1 cellular context compared by ENCODE assay signal in the genomic region with DNA sequence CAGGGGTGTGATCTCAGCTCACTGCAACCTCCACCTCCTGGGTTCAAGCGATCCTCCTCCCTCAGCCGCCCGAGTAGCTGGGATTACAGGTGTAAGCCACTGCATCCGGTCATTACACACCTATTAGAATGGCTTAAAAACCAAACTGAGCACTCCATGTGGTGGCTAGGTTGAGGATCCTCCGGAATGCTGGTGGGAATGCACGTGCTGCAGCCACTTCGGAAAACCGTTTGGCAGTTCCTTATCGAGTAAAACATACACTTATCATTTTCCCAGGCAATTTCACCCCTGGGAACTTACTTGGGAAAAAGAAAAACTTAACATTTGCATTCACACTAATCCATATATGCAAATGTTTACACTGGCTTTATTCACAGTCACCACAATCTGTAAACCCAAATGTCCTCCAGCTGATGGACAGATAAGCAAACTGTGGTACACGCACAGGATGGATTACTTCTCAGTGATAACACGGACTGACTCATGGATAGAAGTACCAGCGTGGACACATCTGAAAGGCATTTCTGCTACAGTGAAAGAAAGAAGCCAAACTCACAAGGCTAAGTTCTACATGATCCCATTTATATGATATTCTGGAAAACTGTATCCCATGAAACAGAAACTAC.
TF ChIP-seq lines count a peak whose summit lies in the region.

No MANE protein-coding gene starts in this region.

TF ChIP-seq in K562, 482 proteins besides CTCF, POLR2A, EP300 and RAD21 (continued from another document and continues in another):
- TF ChIP-seq, protein P1, sequence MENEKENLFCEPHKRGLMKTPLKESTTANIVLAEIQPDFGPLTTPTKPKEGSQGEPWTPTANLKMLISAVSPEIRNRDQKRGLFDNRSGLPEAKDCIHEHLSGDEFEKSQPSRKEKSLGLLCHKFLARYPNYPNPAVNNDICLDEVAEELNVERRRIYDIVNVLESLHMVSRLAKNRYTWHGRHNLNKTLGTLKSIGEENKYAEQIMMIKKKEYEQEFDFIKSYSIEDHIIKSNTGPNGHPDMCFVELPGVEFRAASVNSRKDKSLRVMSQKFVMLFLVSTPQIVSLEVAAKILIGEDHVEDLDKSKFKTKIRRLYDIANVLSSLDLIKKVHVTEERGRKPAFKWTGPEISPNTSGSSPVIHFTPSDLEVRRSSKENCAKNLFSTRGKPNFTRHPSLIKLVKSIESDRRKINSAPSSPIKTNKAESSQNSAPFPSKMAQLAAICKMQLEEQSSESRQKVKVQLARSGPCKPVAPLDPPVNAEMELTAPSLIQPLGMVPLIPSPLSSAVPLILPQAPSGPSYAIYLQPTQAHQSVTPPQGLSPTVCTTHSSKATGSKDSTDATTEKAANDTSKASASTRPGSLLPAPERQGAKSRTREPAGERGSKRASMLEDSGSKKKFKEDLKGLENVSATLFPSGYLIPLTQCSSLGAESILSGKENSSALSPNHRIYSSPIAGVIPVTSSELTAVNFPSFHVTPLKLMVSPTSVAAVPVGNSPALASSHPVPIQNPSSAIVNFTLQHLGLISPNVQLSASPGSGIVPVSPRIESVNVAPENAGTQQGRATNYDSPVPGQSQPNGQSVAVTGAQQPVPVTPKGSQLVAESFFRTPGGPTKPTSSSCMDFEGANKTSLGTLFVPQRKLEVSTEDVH (IDR thresholded peaks at IDR 0.05; ENCODE audit: low read depth, partially characterized antibody), result no peak
- TF ChIP-seq FOXA1 (IDR thresholded peaks at IDR 0.05; ENCODE audit: borderline replicate concordance), result no peak
- TF ChIP-seq ATF1 (CRISPR knock-in tag; IDR thresholded peaks at IDR 0.05), result no peak
- TF ChIP-seq ATF1 (tag; IDR thresholded peaks at IDR 0.05), result 0 out of 2 replicates have a peak, but pooled peaks have one; percentile 7
- TF ChIP-seq FOSL1 (tag; conservative IDR thresholded peaks at IDR 0.05), result peak; percentile 96
- no peak for TF ChIP-seq GTF2A2 (tag; IDR thresholded peaks at IDR 0.05)
- TF ChIP-seq ARID4B (CRISPR knock-in tag; IDR thresholded peaks at IDR 0.05), result no peak
- TF ChIP-seq TGIF2 (CRISPR knock-in tag; IDR thresholded peaks at IDR 0.05), result no peak
- TF ChIP-seq, protein P2, sequence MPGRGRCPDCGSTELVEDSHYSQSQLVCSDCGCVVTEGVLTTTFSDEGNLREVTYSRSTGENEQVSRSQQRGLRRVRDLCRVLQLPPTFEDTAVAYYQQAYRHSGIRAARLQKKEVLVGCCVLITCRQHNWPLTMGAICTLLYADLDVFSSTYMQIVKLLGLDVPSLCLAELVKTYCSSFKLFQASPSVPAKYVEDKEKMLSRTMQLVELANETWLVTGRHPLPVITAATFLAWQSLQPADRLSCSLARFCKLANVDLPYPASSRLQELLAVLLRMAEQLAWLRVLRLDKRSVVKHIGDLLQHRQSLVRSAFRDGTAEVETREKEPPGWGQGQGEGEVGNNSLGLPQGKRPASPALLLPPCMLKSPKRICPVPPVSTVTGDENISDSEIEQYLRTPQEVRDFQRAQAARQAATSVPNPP (IDR thresholded peaks at IDR 0.05; ENCODE audit: borderline replicate concordance, insufficient read depth, insufficient read length), result no peak
- TF ChIP-seq HNRNPL (IDR thresholded peaks at IDR 0.05; ENCODE audit: low read depth, low read length), result no peak
- TF ChIP-seq, protein P3, sequence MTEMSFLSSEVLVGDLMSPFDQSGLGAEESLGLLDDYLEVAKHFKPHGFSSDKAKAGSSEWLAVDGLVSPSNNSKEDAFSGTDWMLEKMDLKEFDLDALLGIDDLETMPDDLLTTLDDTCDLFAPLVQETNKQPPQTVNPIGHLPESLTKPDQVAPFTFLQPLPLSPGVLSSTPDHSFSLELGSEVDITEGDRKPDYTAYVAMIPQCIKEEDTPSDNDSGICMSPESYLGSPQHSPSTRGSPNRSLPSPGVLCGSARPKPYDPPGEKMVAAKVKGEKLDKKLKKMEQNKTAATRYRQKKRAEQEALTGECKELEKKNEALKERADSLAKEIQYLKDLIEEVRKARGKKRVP (CRISPR knock-in tag; IDR thresholded peaks at IDR 0.05), result no peak
- TF ChIP-seq MED1 (CRISPR knock-in tag; IDR thresholded peaks at IDR 0.05; ENCODE audit: borderline replicate concordance), result no peak
- TF ChIP-seq SETDB1 (IDR thresholded peaks at IDR 0.05; ENCODE audit: low read length), result no peak
- TF ChIP-seq DACH1 (IDR thresholded peaks at IDR 0.05; ENCODE audit: partially characterized antibody), result no peak
- no peak for TF ChIP-seq BRD4 (IDR thresholded peaks at IDR 0.05)
- TF ChIP-seq ZNF212 (CRISPR knock-in tag; IDR thresholded peaks at IDR 0.05), result no peak
- TF ChIP-seq YY1 (IDR thresholded peaks at IDR 0.05; ENCODE audit: borderline replicate concordance in 1 of 3, control insufficient read depth in 1 of 3, extremely low read depth in 1 of 3, insufficient read depth in 3 of 3, insufficient read length in 1 of 3, insufficient replicate concordance in 2 of 3, low read depth in 1 of 3, low read length in 2 of 3), result no peak
- TF ChIP-seq HNRNPK (IDR thresholded peaks at IDR 0.05; ENCODE audit: low read depth, low read length, poor library complexity, severe bottlenecking), result no peak
- no peak for TF ChIP-seq RBBP5 (IDR thresholded peaks at IDR 0.05; ENCODE audit: borderline replicate concordance, insufficient read depth, low read length, poor library complexity, severe bottlenecking)
- TF ChIP-seq FOXA3 (CRISPR knock-in tag; conservative IDR thresholded peaks at IDR 0.05 in 1 of 2, IDR thresholded peaks at IDR 0.05 in 1 of 2), result no peak
- TF ChIP-seq ZKSCAN1 (IDR thresholded peaks at IDR 0.05; ENCODE audit: low read depth, low read length), result no peak
- TF ChIP-seq RBM25 (IDR thresholded peaks at IDR 0.05; ENCODE audit: low read depth, low read length, severe bottlenecking), result no peak
- no peak for TF ChIP-seq HDAC6 (IDR thresholded peaks at IDR 0.05; ENCODE audit: low read depth, low read length)
- TF ChIP-seq HDGF (IDR thresholded peaks at IDR 0.05), result no peak
- no peak for TF ChIP-seq HMGXB4 (CRISPR knock-in tag; IDR thresholded peaks at IDR 0.05)
- TF ChIP-seq ARID3A (IDR thresholded peaks at IDR 0.05; ENCODE audit: borderline replicate concordance, low read depth, low read length), result 0 out of 2 replicates have a peak, but pooled peaks have one; percentile 26
- no peak for TF ChIP-seq ARID3B (CRISPR knock-in tag; IDR thresholded peaks at IDR 0.05; ENCODE audit: borderline replicate concordance)
- TF ChIP-seq RBM15 (IDR thresholded peaks at IDR 0.05; ENCODE audit: insufficient read depth, low read length), result no peak
- no peak for TF ChIP-seq TOE1 (IDR thresholded peaks at IDR 0.05; ENCODE audit: borderline replicate concordance)
- TF ChIP-seq TOE1 (CRISPR knock-in tag; IDR thresholded peaks at IDR 0.05; ENCODE audit: borderline replicate concordance, low read depth), result no peak
- no peak for TF ChIP-seq GTF3C2 (IDR thresholded peaks at IDR 0.05; ENCODE audit: borderline replicate concordance, extremely low read depth, insufficient read length)
- no peak for TF ChIP-seq ZNF436 (CRISPR knock-in tag; IDR thresholded peaks at IDR 0.05)
- TF ChIP-seq MBD1 (CRISPR knock-in tag; IDR thresholded peaks at IDR 0.05), result no peak
- TF ChIP-seq ZNF785 (CRISPR knock-in tag; IDR thresholded peaks at IDR 0.05), result no peak
- no peak; the same call in 1 of the 2 replicates for TF ChIP-seq SUPT5H (IDR thresholded peaks at IDR 0.05)
- TF ChIP-seq ZNF134 (CRISPR knock-in tag; conservative IDR thresholded peaks at IDR 0.05), result no peak
- no peak for TF ChIP-seq RAD51 (IDR thresholded peaks at IDR 0.05; ENCODE audit: borderline replicate concordance, low read depth)
- TF ChIP-seq TBP (optimal IDR thresholded peaks at IDR 0.05; ENCODE audit: low read depth, low read length), result no peak
- TF ChIP-seq ZNF699 (CRISPR knock-in tag; IDR thresholded peaks at IDR 0.05; ENCODE audit: insufficient replicate concordance), result no peak
